In genomic region chr17:1455748-1456599, GRCh38 we compare ENCODE assay signal across 8 cellular contexts. TPM values are rescaled to one million over a fixed set of nuclear protein-coding genes. Genes with fewer than 3 reads are reported as not detected.
DNase-seq lines count a peak whose midpoint lies in the region; ATAC-seq, FAIRE-seq and TF ChIP-seq lines count a peak whose summit lies in the region.

Gene CRK (minus strand): TSS chr17:1456232. CDS start chr17:1456117, 115 bp downstream.

- peaks cover 17 to 18% of the 10 kb centered on the region in 2 donors for H3K4me1 ChIP-seq in kidney (ENCODE audit: control insufficient read depth in 1 of 2, insufficient read depth in 1 of 2, low read depth in 1 of 2, low read length in 2 of 2)

- no peak for TF ChIP-seq CTCF in kidney (IDR thresholded peaks at IDR 0.05; ENCODE audit: borderline replicate concordance, extremely low read depth, insufficient read depth)

- no peaks in the 10 kb centered on the region for H3K9me3 ChIP-seq in kidney (ENCODE audit: control insufficient read depth in 1 of 2, low read length in 2 of 2)

- peak within 1 kb of the TSS; percentile 80 to 86 for H3K9ac ChIP-seq in kidney (ENCODE audit: low read length in 2 of 2)

- ATAC-seq in GM19043 (IDR thresholded peaks at IDR 0.05; ENCODE audit: low read depth, unreplicated experiment) (peak; percentile 70), HG03378 (IDR thresholded peaks at IDR 0.05; ENCODE audit: unreplicated experiment) (peak; percentile 57)

- H3K4me3 ChIP-seq in kidney (ENCODE audit: low read length in 2 of 2): peak within 1 kb of the TSS; percentile 71 to 93

- intact Hi-C loops in kidney (cut with DNase I): no loop called here

- H3K36me3 ChIP-seq in kidney (ENCODE audit: control insufficient read depth in 1 of 2, insufficient read depth in 2 of 2, low read length in 2 of 2): no peaks in the 10 kb centered on the region

- peak within 1 kb of the TSS; percentile 92 to 94 for H3K27ac ChIP-seq in kidney (ENCODE audit: low read depth in 2 of 2, low read length in 2 of 2)

- FAIRE-seq in kidney (lab: Jason Lieb, UNC): no peak

- DNase-seq in AG20443 (ENCODE audit: low spot score) (peak; percentile 100), NCI-H460 (ENCODE audit: extremely low read depth, low read depth) (peak; percentile 95), cerebellum (ENCODE audit: low spot score) (peak; percentile 99), kidney (peak; percentile 99)
- DNase-seq in activated CD4-positive, alpha-beta T cell treated with anti-CD3 and anti-CD28 coated beads for 24 hours (ENCODE audit: low read depth in 2 of 2): peak; percentile 96 to 97
- peak; percentile 99 for DNase-seq in stimulated activated CD4-positive, alpha-beta T cell treated with anti-CD3 and anti-CD28 coated beads, Interleukin-15, amount 100 ng/mL, for 1 hour (ENCODE audit: low read depth in 1 of 2, low spot score in 1 of 2)

RNA-seq across cellular contexts. Expression of gene CRK, which starts in this region (rescaled TPM):
- 73.2 and 74.7 TPM in 2 replicates for total RNA-seq in NCI-H460 (2014; rRNA removed; shearing (Covaris generic))
- 37.1 and 41.9 TPM in 2 replicates for polyA plus RNA-seq in NCI-H460 (2014; cell fraction: nucleus; rRNA removed)
- total RNA-seq in cerebellum (76.1 TPM), kidney (61.3 TPM)
- 26.8 TPM for polyA plus RNA-seq in kidney (ENCODE audit: insufficient read depth, low read depth, low replicate concordance)

Comparison
In these comparisons a context has a peak if more than half of its experiments do, and no peak if none do; other contexts are left out.
1. Peak in every context shown above with its lines: DNase-seq, ATAC-seq, H3K4me3 ChIP-seq and H3K27ac ChIP-seq.